In genomic region chr6:71410164-71410566, GRCh38 we compare ENCODE assay signal across 18 cellular contexts.
DNase-seq lines count a peak whose midpoint lies in the region; ATAC-seq lines count a peak whose summit lies in the region.
"Had no signal": no experiment of that assay in that cellular context is flagged by ENCODE, and none has a peak within 500 bp of the region (broad histone marks: within the 10 kb centered on the region; RNA-seq: fewer than 3 reads in every experiment).

No MANE protein-coding gene starts in this region.

- no peak overlapping the region for H3K4ac ChIP-seq in trophoblast cell (ENCODE audit: low read depth, low read length)

- POLR2A ChIA-PET in activated CD8-positive, alpha-beta T cell treated with anti-CD3 and anti-CD28 coated beads, Interleukin-2, amount 10 ng/mL, durations not matched to agents 7 days and 5 days (lab: Charles Lee): no interaction called here

- DNase-seq in activated CD8-positive, alpha-beta T cell treated with anti-CD3 and anti-CD28 coated beads, Interleukin-2, amount 10 ng/mL, durations not matched to agents 7 days and 5 days: peak; percentile 27
- peak; percentile 21 to 48 for DNase-seq in trophoblast cell
- DNase-seq in effector memory CD4-positive, alpha-beta T cell: no peak
- no peak for DNase-seq in NCI-H2227 treated with DMSO at 0.1 percent for 48 hours (lab: John Stamatoyannopoulos, UW)
- no peak for DNase-seq in caudate nucleus (lab: John Stamatoyannopoulos, UW)
- DNase-seq: activated T-cell treated with anti-CD3 and anti-CD28 coated beads for 4 hours; CD8-positive, alpha-beta T cell; effector memory CD8-positive, alpha-beta T cell; hippocampal formation; midbrain; NCI-H1092; NCI-H510A treated with DMSO at 0.1 percent for 48 hours; SIG-M5; stimulated activated CD4-positive, alpha-beta T cell treated with anti-CD3 and anti-CD28 coated beads, Interleukin-2, amount 100 ng/mL, for 48 hours had no signal

- H3K4me1 Mint-ChIP-seq in activated CD8-positive, alpha-beta T cell treated with anti-CD3 and anti-CD28 coated beads, Interleukin-2, amount 10 ng/mL, durations not matched to agents 7 days and 5 days (ENCODE audit: low read depth): peaks cover 7% of the 10 kb centered on the region

- no peak overlapping the region for H3K4me3 Mint-ChIP-seq in activated CD8-positive, alpha-beta T cell treated with anti-CD3 and anti-CD28 coated beads, Interleukin-2, amount 10 ng/mL, durations not matched to agents 7 days and 5 days
- H3K4me3 Mint-ChIP-seq: CD8-positive, alpha-beta T cell; effector memory CD8-positive, alpha-beta T cell had no signal

- H3K18ac ChIP-seq in trophoblast cell (ENCODE audit: low read length): no peak overlapping the region

- no peak overlapping the region for H3K27ac ChIP-seq in trophoblast cell (ENCODE audit: low read depth, low read length)
- no peak overlapping the region for H3K27ac ChIP-seq in effector memory CD4-positive, alpha-beta T cell (ENCODE audit: insufficient read depth, low read length, poor library complexity, severe bottlenecking)
- no peak overlapping the region for H3K27ac ChIP-seq in caudate nucleus (ENCODE audit: low read depth, low read length)

- no peaks in the 10 kb centered on the region for H3K27me3 ChIP-seq in trophoblast cell (ENCODE audit: insufficient read depth, low read length)
- no peaks in the 10 kb centered on the region for H3K27me3 ChIP-seq in effector memory CD4-positive, alpha-beta T cell (replicated peaks; ENCODE audit: control insufficient read depth, insufficient read depth, low read length, poor library complexity, severe bottlenecking)
- H3K27me3 ChIP-seq: ascending aorta had no signal

- H3K23ac ChIP-seq in trophoblast cell (ENCODE audit: low read length): no peak overlapping the region

- no peak overlapping the region for H4K91ac ChIP-seq in trophoblast cell (ENCODE audit: low read depth, low read length)

- H3K36me3 Mint-ChIP-seq in activated CD8-positive, alpha-beta T cell treated with anti-CD3 and anti-CD28 coated beads, Interleukin-2, amount 10 ng/mL, durations not matched to agents 7 days and 5 days (ENCODE audit: low read depth): peaks cover 2% of the 10 kb centered on the region
- H3K36me3 Mint-ChIP-seq: CD8-positive, alpha-beta T cell had no signal

- no peak overlapping the region for H2AFZ ChIP-seq in trophoblast cell (ENCODE audit: insufficient read depth, low read length, poor library complexity)

- H3K27ac Mint-ChIP-seq in activated CD8-positive, alpha-beta T cell treated with anti-CD3 and anti-CD28 coated beads, Interleukin-2, amount 10 ng/mL, durations not matched to agents 7 days and 5 days: no peak overlapping the region
- H3K27ac Mint-ChIP-seq: CD8-positive, alpha-beta T cell; effector memory CD8-positive, alpha-beta T cell had no signal

- H3K14ac ChIP-seq in trophoblast cell (ENCODE audit: low read length): no peak overlapping the region

- no peaks in the 10 kb centered on the region for H3K79me2 ChIP-seq in trophoblast cell (ENCODE audit: control insufficient read depth, insufficient read depth, low read length, poor library complexity)

- no peak overlapping the region for H2BK12ac ChIP-seq in trophoblast cell (ENCODE audit: low read length)

- peak; percentile 63 for ATAC-seq in GM18511 (IDR thresholded peaks at IDR 0.05; ENCODE audit: unreplicated experiment)
- ATAC-seq in HG02981 (IDR thresholded peaks at IDR 0.05; ENCODE audit: unreplicated experiment): peak; percentile 76
- ATAC-seq in activated CD8-positive, alpha-beta T cell treated with anti-CD3 and anti-CD28 coated beads, Interleukin-2, amount 10 ng/mL, durations not matched to agents 7 days and 5 days: no peak
- no peak for ATAC-seq in esophagus mucosa
- ATAC-seq: CD8-positive, alpha-beta T cell; effector memory CD8-positive, alpha-beta T cell had no signal

- no CpG with 5 or more reads among the region's 4 CpGs for WGBS in trophoblast cell (ENCODE audit: extremely low coverage, insufficient coverage, insufficient read length)

- no peaks in the 10 kb centered on the region for H3K9me3 Mint-ChIP-seq in activated CD8-positive, alpha-beta T cell treated with anti-CD3 and anti-CD28 coated beads, Interleukin-2, amount 10 ng/mL, durations not matched to agents 7 days and 5 days (ENCODE audit: insufficient read depth)
- H3K9me3 Mint-ChIP-seq: CD8-positive, alpha-beta T cell; effector memory CD8-positive, alpha-beta T cell had no signal

- H3K4me3 ChIP-seq in trophoblast cell (ENCODE audit: low read depth, low read length): no peak overlapping the region
- no peak overlapping the region for H3K4me3 ChIP-seq in effector memory CD4-positive, alpha-beta T cell (ENCODE audit: insufficient read depth, low read depth, low read length, poor library complexity, severe bottlenecking)

- peaks cover 5 to 12% of the 10 kb centered on the region in 2 experiments for H3K36me3 ChIP-seq in trophoblast cell (ENCODE audit: control insufficient read depth in 1 of 2, insufficient read depth in 2 of 2, low read length in 2 of 2)
- no peaks in the 10 kb centered on the region for H3K36me3 ChIP-seq in effector memory CD4-positive, alpha-beta T cell (ENCODE audit: control insufficient read depth, insufficient read depth, low read length)

- CTCF ChIA-PET in activated CD8-positive, alpha-beta T cell treated with anti-CD3 and anti-CD28 coated beads, Interleukin-2, amount 10 ng/mL, durations not matched to agents 7 days and 5 days (lab: Charles Lee): no interaction called here

- H3K4me1 ChIP-seq in trophoblast cell (ENCODE audit: control insufficient read depth in 1 of 2, insufficient read depth in 2 of 2, low read length in 2 of 2): peaks cover 4 to 6% of the 10 kb centered on the region in 2 experiments
- H3K4me1 ChIP-seq in effector memory CD4-positive, alpha-beta T cell (ENCODE audit: control insufficient read depth, insufficient read depth, low read length, poor library complexity, severe bottlenecking): no peaks in the 10 kb centered on the region

- no peak overlapping the region for H3K4me2 ChIP-seq in trophoblast cell (ENCODE audit: low read length)

- H2AK5ac ChIP-seq in trophoblast cell (ENCODE audit: low read length): no peak overlapping the region

- no peak overlapping the region for H4K12ac ChIP-seq in trophoblast cell (ENCODE audit: low read depth, low read length)

- H3K27me3 Mint-ChIP-seq in activated CD8-positive, alpha-beta T cell treated with anti-CD3 and anti-CD28 coated beads, Interleukin-2, amount 10 ng/mL, durations not matched to agents 7 days and 5 days (ENCODE audit: low read depth): peaks cover 25% of the 10 kb centered on the region

- H3K79me1 ChIP-seq in trophoblast cell (ENCODE audit: low read length): no peaks in the 10 kb centered on the region

- H4K8ac ChIP-seq in trophoblast cell (ENCODE audit: low read depth, low read length): no peak overlapping the region

- H3K9ac ChIP-seq in trophoblast cell (ENCODE audit: low read length): no peak overlapping the region

- no peak overlapping the region for H2BK5ac ChIP-seq in trophoblast cell (ENCODE audit: low read depth, low read length, poor library complexity)

- H2BK120ac ChIP-seq in trophoblast cell (ENCODE audit: insufficient read depth, low read length, poor library complexity): no peak overlapping the region

- H3K9me3 ChIP-seq in trophoblast cell (ENCODE audit: insufficient read depth, low read depth, low read length): no peaks in the 10 kb centered on the region
- H3K9me3 ChIP-seq in effector memory CD4-positive, alpha-beta T cell (ENCODE audit: control insufficient read depth, low read length): no peaks in the 10 kb centered on the region
- H3K9me3 ChIP-seq: ascending aorta had no signal

Comparison
In these comparisons a context has a peak if more than half of its experiments do, and no peak if none do; other contexts are left out.
1. ATAC-seq: peak in GM18511 (single experiment) and HG02981 (single experiment); none in activated CD8-positive, alpha-beta T cell treated with anti-CD3 and anti-CD28 coated beads, Interleukin-2, amount 10 ng/mL, durations not matched to agents 7 days and 5 days (single experiment) and esophagus mucosa (single experiment).
2. DNase-seq: peak in activated CD8-positive, alpha-beta T cell treated with anti-CD3 and anti-CD28 coated beads, Interleukin-2, amount 10 ng/mL, durations not matched to agents 7 days and 5 days (single experiment) and trophoblast cell (2 of 2); none in effector memory CD4-positive, alpha-beta T cell (0 of 3), NCI-H2227 treated with DMSO at 0.1 percent for 48 hours (single experiment) and caudate nucleus (0 of 61).